Comparison of ENCODE assay signal across 12 cellular contexts in genomic region chr6:24664049-24664987, GRCh38. TPM values are rescaled to one million over a fixed set of nuclear protein-coding genes. Genes with fewer than 3 reads are reported as not detected.
DNase-seq lines count a peak whose midpoint lies in the region; ATAC-seq and TF ChIP-seq lines count a peak whose summit lies in the region.
"Had no signal": no experiment of that assay in that cellular context is flagged by ENCODE, and none has a peak within 500 bp of the region (broad histone marks: within the 10 kb centered on the region; RNA-seq: fewer than 3 reads in every experiment).

No MANE protein-coding gene starts in this region.

- H3K36me3 ChIP-seq in iPS-18a (ENCODE audit: control insufficient read depth, low read depth, low read length) (peaks cover 28% of the 10 kb centered on the region), smooth muscle cell (ENCODE audit: low read depth) (no peaks in the 10 kb centered on the region), thyroid gland (peaks cover 3 to 4% of the 10 kb centered on the region in 2 donors)

- no peak overlapping the region for H2AFZ ChIP-seq in smooth muscle cell (ENCODE audit: low read depth)

- H3K27ac ChIP-seq in iPS-18a (ENCODE audit: low read length) (no peak overlapping the region), smooth muscle cell (ENCODE audit: low read depth) (no peak overlapping the region), thyroid gland (no peak overlapping the region)

- H3K9me3 Mint-ChIP-seq in activated T-cell treated with anti-CD3 and anti-CD28 coated beads, Interleukin-2, amount 50 U/mL, for 72 hours, result peaks cover 0 to 2% of the 10 kb centered on the region in 2 donors
- H3K9me3 Mint-ChIP-seq in WTC11, result peaks cover 10% of the 10 kb centered on the region

- H3K27ac Mint-ChIP-seq in activated T-cell treated with anti-CD3 and anti-CD28 coated beads, Interleukin-2, amount 50 U/mL, for 72 hours, result peak overlapping the region; percentile 99
- peak overlapping the region; percentile 89 for H3K27ac Mint-ChIP-seq in WTC11

- no peak overlapping the region for H3K4me2 ChIP-seq in smooth muscle cell

- CTCF ChIA-PET in WTC11 (lab: Charles Lee), result interaction anchor here (1.6 to 1.7 kb wide), 2 partner anchors 83 to 143 kb away, joined by 5 to 7 read pairs; no protein-coding TSS in a partner anchor

- H3K36me3 Mint-ChIP-seq in activated T-cell treated with anti-CD3 and anti-CD28 coated beads, Interleukin-2, amount 50 U/mL, for 72 hours (ENCODE audit: insufficient read depth in 2 of 2), result peaks cover 19 to 35% of the 10 kb centered on the region in 2 donors
- H3K36me3 Mint-ChIP-seq in WTC11, result peaks cover 54% of the 10 kb centered on the region

- H3K9me3 ChIP-seq in iPS-18a (ENCODE audit: control insufficient read depth, low read depth, low read length) (no peaks in the 10 kb centered on the region), smooth muscle cell (replicated peaks; ENCODE audit: low read depth) (no peaks in the 10 kb centered on the region), thyroid gland (no peaks in the 10 kb centered on the region)
- H3K9me3 ChIP-seq: heart left ventricle had no signal

- POLR2A ChIA-PET in WTC11 (lab: Charles Lee), result no interaction called here

- no peak for TF ChIP-seq POLR2A in thyroid gland (IDR thresholded peaks at IDR 0.05)

- no peaks in the 10 kb centered on the region for H4K20me1 ChIP-seq in smooth muscle cell (ENCODE audit: low read depth)

- peaks cover 20% of the 10 kb centered on the region for H3K4me1 ChIP-seq in iPS-18a (ENCODE audit: control insufficient read depth, low read depth, low read length)
- H3K4me1 ChIP-seq in smooth muscle cell (ENCODE audit: low read depth), result peaks cover 13% of the 10 kb centered on the region
- H3K4me1 ChIP-seq in thyroid gland, result peaks cover 14 to 22% of the 10 kb centered on the region in 2 donors

- intact Hi-C loops in thyroid gland (cut with DNase I), result no loop called here

- TF ChIP-seq CTCF in WTC11 (IDR thresholded peaks at IDR 0.05) (no peak), smooth muscle cell (IDR thresholded peaks at IDR 0.05; ENCODE audit: borderline replicate concordance, insufficient read depth, poor library complexity, severe bottlenecking) (no peak), thyroid gland (IDR thresholded peaks at IDR 0.05) (no peak)

- H3K4me1 Mint-ChIP-seq in activated T-cell treated with anti-CD3 and anti-CD28 coated beads, Interleukin-2, amount 50 U/mL, for 72 hours (ENCODE audit: low read depth), result peaks cover 52% of the 10 kb centered on the region
- peaks cover 37% of the 10 kb centered on the region for H3K4me1 Mint-ChIP-seq in WTC11

- peak overlapping the region; percentile 93 to 100 for H3K4me3 Mint-ChIP-seq in activated T-cell treated with anti-CD3 and anti-CD28 coated beads, Interleukin-2, amount 50 U/mL, for 72 hours
- peak overlapping the region; percentile 85 for H3K4me3 Mint-ChIP-seq in WTC11

- H3K9ac ChIP-seq in iPS-18a (ENCODE audit: low read length) (no peak overlapping the region), smooth muscle cell (ENCODE audit: low read depth) (no peak overlapping the region)

- H3K27me3 Mint-ChIP-seq in activated T-cell treated with anti-CD3 and anti-CD28 coated beads, Interleukin-2, amount 50 U/mL, for 72 hours (ENCODE audit: low read depth), result no peaks in the 10 kb centered on the region
- no peaks in the 10 kb centered on the region for H3K27me3 Mint-ChIP-seq in WTC11 (ENCODE audit: low read depth)

- H3K27me3 ChIP-seq in iPS-18a (ENCODE audit: control insufficient read depth, insufficient read depth, low read length) (no peaks in the 10 kb centered on the region), smooth muscle cell (ENCODE audit: low read depth) (no peaks in the 10 kb centered on the region), thyroid gland (no peaks in the 10 kb centered on the region)
- H3K27me3 ChIP-seq: heart left ventricle had no signal

- ATAC-seq in activated T-cell treated with anti-CD3 and anti-CD28 coated beads, Interleukin-2, amount 50 U/mL, for 72 hours (replicated peaks in 1 of 2), result no peak
- ATAC-seq in WTC11 (no peak), HG03095 (IDR thresholded peaks at IDR 0.05; ENCODE audit: unreplicated experiment) (no peak)
- ATAC-seq: heart left ventricle had no signal

- peak overlapping the region; percentile 88 for H3K4me3 ChIP-seq in iPS-18a (ENCODE audit: low read length)
- peak overlapping the region; percentile 74 for H3K4me3 ChIP-seq in smooth muscle cell
- no peak overlapping the region for H3K4me3 ChIP-seq in thyroid gland (replicated peaks in 1 of 3)

- no peak for DNase-seq in activated T-cell treated with anti-CD3 and anti-CD28 coated beads, Interleukin-2, amount 50 U/mL, for 72 hours
- no peak for DNase-seq in activated T-cell treated with anti-CD3 and anti-CD28 coated beads, Interleukin-2, amount 50 U/mL, for 1 hour
- DNase-seq in WTC11 (ENCODE audit: low spot score), result no peak
- no peak for DNase-seq in smooth muscle cell (lab: John Stamatoyannopoulos, UW; ENCODE audit: unreplicated experiment)
- DNase-seq in thyroid gland, result no peak
- DNase-seq in stimulated activated CD4-positive, alpha-beta T cell treated with anti-CD3 and anti-CD28 coated beads, Interleukin-1b, Interleukin-23, amount 100 ng/mL, for 48 hours, result no peak
- DNase-seq: heart left ventricle, IMR-90, midbrain, NCI-H2081 treated with DMSO at 0.1 percent for 48 hours had no signal

- peaks cover 26% of the 10 kb centered on the region for H3K79me2 ChIP-seq in smooth muscle cell (ENCODE audit: low read depth)

- no peaks in the 10 kb centered on the region for H3F3A ChIP-seq in smooth muscle cell (ENCODE audit: low read depth)

- 99% methylated on average over 7 of the region's 7 CpGs for WGBS in smooth muscle cell (ENCODE audit: low lambda C conversion rate)
- 94 to 95% methylated on average over 7 of the region's 7 CpGs for WGBS in thyroid gland, 2 donors

TF ChIP-seq in WTC11, 78 proteins besides CTCF, POLR2A, EP300 and RAD21:
- TF ChIP-seq ELF4 (CRISPR knock-in tag; IDR thresholded peaks at IDR 0.05; ENCODE audit: low read depth) (no peak), NR1H2 (CRISPR knock-in tag; IDR thresholded peaks at IDR 0.05) (no peak)
TF ChIP-seq in WTC11: peak in this region for 0.

RNA-seq across cellular contexts. Expression of gene TDP2, which starts 2.4 kb away (rescaled TPM):
- 10 to 100 TPM; 58.3 to 62.9 TPM for total RNA-seq in activated T-cell treated with anti-CD3 and anti-CD28 coated beads, Interleukin-2, amount 50 U/mL, for 72 hours
- total RNA-seq in WTC11 (2021) (43.5 to 49.1 TPM (median 45.8 TPM) in 3 replicates), smooth muscle cell (13.0 and 27.9 TPM in 2 replicates), thyroid gland (10 to 100 TPM; 16.8 to 45.6 (median 28.1) TPM)
- 15.9 and 16.2 TPM in 2 replicates for polyA plus RNA-seq in smooth muscle cell

RNA-seq across cellular contexts. Expression of gene ACOT13, which starts 2.6 kb away (rescaled TPM):
- total RNA-seq in activated T-cell treated with anti-CD3 and anti-CD28 coated beads, Interleukin-2, amount 50 U/mL, for 72 hours, result 10 to 100 TPM; 26.5 to 26.9 TPM
- total RNA-seq in WTC11 (2021), result 54.0 to 64.0 TPM (median 62.8 TPM) in 3 replicates
- total RNA-seq in smooth muscle cell, result 7.3 and 14.0 TPM in 2 replicates
- polyA plus RNA-seq in smooth muscle cell, result 35.2 and 43.7 TPM in 2 replicates
- total RNA-seq in thyroid gland, result 10 to 100 TPM in 2 of 4 donors, 1 to 10 TPM in 2; 5.5 to 13.3 (median 8.6) TPM

RNA-seq across cellular contexts. Expression of gene KIAA0319, which starts 18.3 kb away (rescaled TPM):
- under 1 TPM; 0.14 TPM for total RNA-seq in activated T-cell treated with anti-CD3 and anti-CD28 coated beads, Interleukin-2, amount 50 U/mL, for 72 hours
- total RNA-seq in WTC11 (2021) (0.41 to 0.81 TPM (median 0.50 TPM) in 3 replicates), smooth muscle cell (not detected in 2 replicates), thyroid gland (under 1 TPM in 2 of 4 donors, not detected in 2; under 0.01 to 0.11 TPM)
- polyA plus RNA-seq in smooth muscle cell, result not detected in 2 replicates
- total RNA-seq: IMR-90 had no signal
- polyA plus RNA-seq: heart left ventricle, IMR-90 had no signal

RNA-seq across cellular contexts. Expression of gene C6orf62, which starts 54.6 kb away (rescaled TPM):
- total RNA-seq in activated T-cell treated with anti-CD3 and anti-CD28 coated beads, Interleukin-2, amount 50 U/mL, for 72 hours, result 100 to 1,000 TPM; 181 to 194 TPM
- total RNA-seq in WTC11 (2021), result 74.3 to 86.4 TPM (median 75.9 TPM) in 3 replicates
- 61.4 and 79.1 TPM in 2 replicates for total RNA-seq in smooth muscle cell
- 32.4 and 33.1 TPM in 2 replicates for polyA plus RNA-seq in smooth muscle cell
- total RNA-seq in thyroid gland, result 100 to 1,000 TPM in 1 of 4 donors, 10 to 100 TPM in 3; 58.4 to 108 (median 87.3) TPM

Comparison
In these comparisons a context has a peak if more than half of its experiments do, and no peak if none do; other contexts are left out.
1. H3K4me3 ChIP-seq: peak in iPS-18a (single experiment) and smooth muscle cell (single experiment); none in thyroid gland (0 of 3).